1 cellular context compared by ENCODE assay signal in genomic region chr7:30503273-30504212, GRCh38.
A peak's percentile ranks its signal among the peaks of the same experiment; 100 is the strongest.
TF ChIP-seq lines count a peak whose summit lies in the region.

No MANE protein-coding gene starts in this region.

TF ChIP-seq in HepG2, 621 proteins besides CTCF, POLR2A, EP300 and RAD21:
- TF ChIP-seq TARDBP (CRISPR knock-in tag; IDR thresholded peaks at IDR 0.05) (peak; percentile 9; the same call in 1 of the 2 replicates), ZFAT (CRISPR knock-in tag; conservative IDR thresholded peaks at IDR 0.05) (no peak), ZNF235 (CRISPR knock-in tag; IDR thresholded peaks at IDR 0.05; ENCODE audit: borderline replicate concordance) (no peak), CENPX (CRISPR knock-in tag; IDR thresholded peaks at IDR 0.05) (no peak), ZNF7 (CRISPR knock-in tag; IDR thresholded peaks at IDR 0.05) (peak; percentile 85), ZHX1 (CRISPR knock-in tag; IDR thresholded peaks at IDR 0.05; ENCODE audit: low read depth) (no peak), RBFOX2 (IDR thresholded peaks at IDR 0.05; ENCODE audit: low read depth, low read length) (no peak)
- TF ChIP-seq, protein P1, sequence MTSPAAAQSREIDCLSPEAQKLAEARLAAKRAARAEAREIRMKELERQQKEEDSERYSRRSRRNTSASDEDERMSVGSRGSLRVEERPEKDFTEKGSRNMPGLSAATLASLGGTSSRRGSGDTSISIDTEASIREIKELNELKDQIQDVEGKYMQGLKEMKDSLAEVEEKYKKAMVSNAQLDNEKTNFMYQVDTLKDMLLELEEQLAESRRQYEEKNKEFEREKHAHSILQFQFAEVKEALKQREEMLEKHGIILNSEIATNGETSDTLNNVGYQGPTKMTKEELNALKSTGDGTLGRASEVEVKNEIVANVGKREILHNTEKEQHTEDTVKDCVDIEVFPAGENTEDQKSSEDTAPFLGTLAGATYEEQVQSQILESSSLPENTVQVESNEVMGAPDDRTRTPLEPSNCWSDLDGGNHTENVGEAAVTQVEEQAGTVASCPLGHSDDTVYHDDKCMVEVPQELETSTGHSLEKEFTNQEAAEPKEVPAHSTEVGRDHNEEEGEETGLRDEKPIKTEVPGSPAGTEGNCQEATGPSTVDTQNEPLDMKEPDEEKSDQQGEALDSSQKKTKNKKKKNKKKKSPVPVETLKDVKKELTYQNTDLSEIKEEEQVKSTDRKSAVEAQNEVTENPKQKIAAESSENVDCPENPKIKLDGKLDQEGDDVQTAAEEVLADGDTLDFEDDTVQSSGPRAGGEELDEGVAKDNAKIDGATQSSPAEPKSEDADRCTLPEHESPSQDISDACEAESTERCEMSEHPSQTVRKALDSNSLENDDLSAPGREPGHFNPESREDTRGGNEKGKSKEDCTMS (CRISPR knock-in tag; conservative IDR thresholded peaks at IDR 0.05): no peak
